In the genomic region with DNA sequence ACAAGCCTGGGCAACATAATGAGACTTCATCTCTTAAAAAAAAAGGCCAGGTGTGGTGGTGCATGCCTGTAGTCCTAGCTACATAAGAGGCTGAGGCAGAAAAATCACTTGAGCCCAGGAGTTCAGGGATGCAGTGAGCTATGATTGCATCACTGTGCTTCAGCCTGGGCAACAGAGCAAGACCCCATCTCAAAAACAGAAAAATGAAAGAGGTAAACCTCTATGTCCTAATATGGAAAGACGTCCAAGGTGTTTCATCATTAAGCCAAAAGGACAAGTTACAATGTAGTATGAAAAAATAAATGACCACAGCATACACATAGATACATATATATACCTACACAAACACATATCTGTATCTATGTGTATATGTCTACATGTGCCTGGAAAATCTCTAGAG, we compare ENCODE assay signal across 28 cellular contexts. TPM values are rescaled to one million over a fixed set of nuclear protein-coding genes. Genes with fewer than 3 reads are reported as not detected.
"Had no signal": no experiment of that assay in that cellular context is flagged by ENCODE, and none has a peak within 500 bp of the region (broad histone marks: within the 10 kb centered on the region; RNA-seq: fewer than 3 reads in every experiment).

No MANE protein-coding gene starts in this region.

- H3K4me1 ChIP-seq: colonic mucosa, gastroesophageal sphincter, left lung, lower lobe of right lung had no signal

- H3K4me3 ChIP-seq: colonic mucosa, esophagus squamous epithelium, gastroesophageal sphincter, heart left ventricle, hepatocyte, left lung, lower lobe of right lung, mucosa of descending colon had no signal

- H3K27ac Mint-ChIP-seq: dendritic cell treated with granulocyte-macrophage colony-stimulating factor and Interleukin-4, amounts not matched to agents 40 ng/mL and 50 ng/mL, for 4 days; effector memory CD8-positive, alpha-beta T cell; endodermal cell; immature natural killer cell; mesothelial cell of epicardium; naive B cell; naive thymus-derived CD8-positive, alpha-beta T cell had no signal

- H3K4me3 Mint-ChIP-seq: dendritic cell treated with granulocyte-macrophage colony-stimulating factor and Interleukin-4, amounts not matched to agents 40 ng/mL and 50 ng/mL, for 4 days; effector memory CD8-positive, alpha-beta T cell; endodermal cell; immature natural killer cell; mesothelial cell of epicardium; naive B cell; naive thymus-derived CD8-positive, alpha-beta T cell had no signal

- H3K36me3 ChIP-seq: colonic mucosa, esophagus squamous epithelium, gastroesophageal sphincter, heart left ventricle, left lung, lower lobe of right lung had no signal

- H3K9me3 Mint-ChIP-seq: dendritic cell treated with granulocyte-macrophage colony-stimulating factor and Interleukin-4, amounts not matched to agents 40 ng/mL and 50 ng/mL, for 4 days; effector memory CD8-positive, alpha-beta T cell; endodermal cell; immature natural killer cell; mesothelial cell of epicardium; naive B cell; naive thymus-derived CD8-positive, alpha-beta T cell had no signal

- H3K4me1 Mint-ChIP-seq: immature natural killer cell; naive B cell; naive thymus-derived CD8-positive, alpha-beta T cell had no signal

- DNase-seq: colonic mucosa; cortex of kidney; effector CD8-positive, alpha-beta T cell; effector memory CD8-positive, alpha-beta T cell; endodermal cell; erythroblast; esophagus squamous epithelium; foreskin fibroblast; foreskin melanocyte; heart left ventricle; hypothalamus; immature natural killer cell; islet precursor cell; kidney; left cardiac atrium; left lung; left ventricle myocardium superior; lower lobe of right lung; mesenchymal stem cell; mucosa of descending colon; naive B cell; naive thymus-derived CD8-positive, alpha-beta T cell had no signal

- H3K9me3 ChIP-seq: colonic mucosa, esophagus squamous epithelium, gastroesophageal sphincter, heart left ventricle, left lung, lower lobe of right lung, mucosa of descending colon had no signal

- ATAC-seq: effector memory CD8-positive, alpha-beta T cell; esophagus mucosa; gastroesophageal sphincter; heart left ventricle; left cardiac atrium; left lung; left ventricle myocardium superior; lower lobe of right lung; mucosa of descending colon; naive thymus-derived CD8-positive, alpha-beta T cell had no signal

- H3K27ac ChIP-seq: colonic mucosa, epithelial cell of prostate, esophagus squamous epithelium, gastroesophageal sphincter, heart left ventricle, hepatocyte, left lung, lower lobe of right lung had no signal

- H3K27me3 ChIP-seq: colonic mucosa, hepatocyte had no signal

- H3K36me3 Mint-ChIP-seq: immature natural killer cell; mesothelial cell of epicardium; naive B cell; naive thymus-derived CD8-positive, alpha-beta T cell had no signal

RNA-seq across cellular contexts. Expression of a gene that starts 15.4 kb away (rescaled TPM):
- polyA plus RNA-seq: naive thymus-derived CD8-positive, alpha-beta T cell had no signal
